ENCODE assay signal across 16 cellular contexts in the genomic region with DNA sequence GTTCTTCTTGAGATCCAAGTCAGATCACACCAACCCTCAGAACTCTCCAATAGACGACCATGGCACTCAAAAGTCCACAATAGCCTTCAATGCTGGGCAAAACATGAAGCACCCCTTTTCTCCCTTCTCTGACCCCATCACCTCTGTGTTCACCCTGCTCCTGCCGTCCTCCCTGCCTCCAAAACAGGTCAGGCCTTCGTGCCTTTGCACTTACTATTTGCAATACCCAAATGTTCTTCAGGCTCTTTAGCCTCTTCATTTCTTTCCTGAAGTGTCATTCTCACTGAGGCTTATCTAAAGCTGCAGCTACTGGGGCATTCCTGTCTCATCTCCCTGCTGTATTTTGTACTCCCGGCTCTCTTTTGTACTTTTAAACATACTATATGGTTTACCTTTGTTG. TPM values are rescaled to one million over a fixed set of nuclear protein-coding genes. Genes with fewer than 3 reads are reported as not detected.
DNase-seq lines count a peak whose midpoint lies in the region; ATAC-seq lines count a peak whose summit lies in the region.
"Had no signal": no experiment of that assay in that cellular context is flagged by ENCODE, and none has a peak within 500 bp of the region (broad histone marks: within the 10 kb centered on the region; RNA-seq: fewer than 3 reads in every experiment).

No MANE protein-coding gene starts in this region.

- ATAC-seq in activated CD8-positive, alpha-beta memory T cell treated with anti-CD3 and anti-CD28 coated beads, Interleukin-2, amount 10 ng/mL, durations not matched to agents 7 days and 5 days: no peak
- ATAC-seq in T-cell (replicated peaks in 1 of 4) (no peak), GM19035 (IDR thresholded peaks at IDR 0.05; ENCODE audit: unreplicated experiment) (no peak)
- ATAC-seq in central memory CD8-positive, alpha-beta T cell (replicated peaks; ENCODE audit: extremely low read depth, poor library complexity, severe bottlenecking): no peak
- ATAC-seq: A549 had no signal

- peak overlapping the region; percentile 33 for H3K27ac ChIP-seq in temporal lobe (ENCODE audit: low read depth, low read length)
- H3K27ac ChIP-seq: A549, BLaER1, GM23248, PC-9, RWPE1 had no signal

- POLR2A ChIA-PET in T-cell (lab: Charles Lee): no interaction called here

- peaks cover 16% of the 10 kb centered on the region for H3K36me3 Mint-ChIP-seq in activated CD8-positive, alpha-beta memory T cell treated with anti-CD3 and anti-CD28 coated beads, Interleukin-2, amount 10 ng/mL, durations not matched to agents 7 days and 5 days
- no peaks in the 10 kb centered on the region for H3K36me3 Mint-ChIP-seq in T-cell
- H3K36me3 Mint-ChIP-seq in central memory CD8-positive, alpha-beta T cell (ENCODE audit: insufficient read depth): peaks cover 11% of the 10 kb centered on the region

- CTCF ChIA-PET in activated CD8-positive, alpha-beta memory T cell treated with anti-CD3 and anti-CD28 coated beads, Interleukin-2, amount 10 ng/mL, durations not matched to agents 7 days and 5 days (lab: Charles Lee): no interaction called here
- CTCF ChIA-PET in T-cell (lab: Charles Lee): interaction anchor here in 1 of 2 donors (0.7 kb wide), 1 partner anchor 137 kb away, joined by 3 read pairs; no protein-coding TSS in a partner anchor

- H3K27me3 Mint-ChIP-seq in activated CD8-positive, alpha-beta memory T cell treated with anti-CD3 and anti-CD28 coated beads, Interleukin-2, amount 10 ng/mL, durations not matched to agents 7 days and 5 days: peaks cover 12% of the 10 kb centered on the region
- no peaks in the 10 kb centered on the region for H3K27me3 Mint-ChIP-seq in T-cell
- H3K27me3 Mint-ChIP-seq in central memory CD8-positive, alpha-beta T cell: no peaks in the 10 kb centered on the region

- no peak for DNase-seq in activated CD8-positive, alpha-beta memory T cell treated with anti-CD3 and anti-CD28 coated beads, Interleukin-2, amount 10 ng/mL, durations not matched to agents 7 days and 5 days
- DNase-seq in activated CD8-positive, alpha-beta memory T cell treated with anti-CD3 and anti-CD28 coated beads, Interleukin-2, amount 50 U/mL, for 4 hours: no peak
- no peak for DNase-seq in T-cell
- DNase-seq in central memory CD8-positive, alpha-beta T cell (ENCODE audit: low spot score in 2 of 2): no peak
- DNase-seq in activated gamma-delta T cell (lab: John Stamatoyannopoulos, UW): no peak
- no peak for DNase-seq in activated gamma-delta T cell treated with Interleukin-2 at 50 U/mL for 16 hours
- DNase-seq: GM23248, NCI-H1105, NCI-H1694 treated with DMSO at 0.1 percent for 48 hours, NCI-H2227 treated with DMSO at 0.1 percent for 48 hours, PC-9 had no signal

- H3K9me3 Mint-ChIP-seq in activated CD8-positive, alpha-beta memory T cell treated with anti-CD3 and anti-CD28 coated beads, Interleukin-2, amount 10 ng/mL, durations not matched to agents 7 days and 5 days (ENCODE audit: low read depth): peaks cover 2% of the 10 kb centered on the region
- no peaks in the 10 kb centered on the region for H3K9me3 Mint-ChIP-seq in T-cell
- H3K9me3 Mint-ChIP-seq in central memory CD8-positive, alpha-beta T cell: no peaks in the 10 kb centered on the region

- peaks cover 26% of the 10 kb centered on the region for H3K4me1 Mint-ChIP-seq in activated CD8-positive, alpha-beta memory T cell treated with anti-CD3 and anti-CD28 coated beads, Interleukin-2, amount 10 ng/mL, durations not matched to agents 7 days and 5 days
- H3K4me1 Mint-ChIP-seq in T-cell: peaks cover 26 to 33% (median 28%) of the 10 kb centered on the region in 3 donors
- peaks cover 12% of the 10 kb centered on the region for H3K4me1 Mint-ChIP-seq in central memory CD8-positive, alpha-beta T cell

- H3K4me3 Mint-ChIP-seq in activated CD8-positive, alpha-beta memory T cell treated with anti-CD3 and anti-CD28 coated beads, Interleukin-2, amount 10 ng/mL, durations not matched to agents 7 days and 5 days: no peak overlapping the region
- H3K4me3 Mint-ChIP-seq in T-cell: no peak overlapping the region
- no peak overlapping the region for H3K4me3 Mint-ChIP-seq in central memory CD8-positive, alpha-beta T cell

- peak overlapping the region; percentile 0 for H3K27ac Mint-ChIP-seq in activated CD8-positive, alpha-beta memory T cell treated with anti-CD3 and anti-CD28 coated beads, Interleukin-2, amount 10 ng/mL, durations not matched to agents 7 days and 5 days
- H3K27ac Mint-ChIP-seq in T-cell: peak overlapping the region; percentile 2 to 36
- peak overlapping the region; percentile 13 for H3K27ac Mint-ChIP-seq in central memory CD8-positive, alpha-beta T cell (ENCODE audit: low read depth)

RNA-seq across cellular contexts. Expression of a gene that starts 2.0 kb away (rescaled TPM):
- 1 to 10 TPM; 1.1 to 2.4 TPM for total RNA-seq in activated CD8-positive, alpha-beta memory T cell treated with anti-CD3 and anti-CD28 coated beads, Interleukin-2, amount 10 ng/mL, durations not matched to agents 7 days and 5 days
- total RNA-seq in T-cell (1 to 10 TPM in 2 of 5 donors, under 1 TPM in 3; 0.61 to 1.5 (median 0.95) TPM), temporal lobe (2.0 TPM)
